ENCODE assay signal across 12 cellular contexts in genomic region chr7:28732037-28732869, GRCh38.
A peak's percentile ranks its signal among the peaks of the same experiment; 100 is the strongest.
DNase-seq lines count a peak whose midpoint lies in the region; ATAC-seq, FAIRE-seq and TF ChIP-seq lines count a peak whose summit lies in the region.
"Had no signal": no experiment of that assay in that cellular context is flagged by ENCODE, and none has a peak within 500 bp of the region (broad histone marks: within the 10 kb centered on the region; RNA-seq: fewer than 3 reads in every experiment).

No MANE protein-coding gene starts in this region.

- H3K36me3 ChIP-seq in bronchial epithelial cell (ENCODE audit: control insufficient read depth, insufficient read depth, low read length) = no peaks in the 10 kb centered on the region
- no peaks in the 10 kb centered on the region for H3K36me3 ChIP-seq in transverse colon

- no peak for ATAC-seq in GM18873 (IDR thresholded peaks at IDR 0.05; ENCODE audit: low FRiP score, unreplicated experiment)
- ATAC-seq: HCT116 had no signal

- H3K4me3 ChIP-seq in bronchial epithelial cell (ENCODE audit: low read depth, low read length) = no peak overlapping the region
- H3K4me3 ChIP-seq in transverse colon = no peak overlapping the region

- 51 to 63% methylated on average over 9 to 11 of the region's 11 CpGs for WGBS in transverse colon (ENCODE audit: low coverage in 1 of 2), 2 donors

- in situ Hi-C loops in transverse colon (cut with MboI; ENCODE audit: low pct_ligation_motif_present in 1 of 4, low pct_unique_long_range_greater_than_20kb in 1 of 4, low sequenced_read_pairs in 3 of 4) = no loop called here

- intact Hi-C loops in transverse colon (cut with DNase I; ENCODE audit: low total_unique reads) = no loop called here

- H3K9me3 ChIP-seq in transverse colon = no peaks in the 10 kb centered on the region

- no peaks in the 10 kb centered on the region for H3K27me3 ChIP-seq in bronchial epithelial cell (ENCODE audit: control insufficient read depth, insufficient read depth, low read length)
- no peaks in the 10 kb centered on the region for H3K27me3 ChIP-seq in layer of hippocampus (ENCODE audit: control insufficient read depth, insufficient read depth, low read length)
- H3K27me3 ChIP-seq in transverse colon = no peaks in the 10 kb centered on the region

- DNase-seq in NCI-H2227 (lab: John Stamatoyannopoulos, UW; ENCODE audit: unreplicated experiment) (peak; percentile 6), NCI-H2227 treated with DMSO at 0.1 percent for 48 hours (lab: John Stamatoyannopoulos, UW) (no peak), bronchial epithelial cell (ENCODE audit: low read depth) (peak; percentile 42), transverse colon (no peak), RKO (ENCODE audit: low spot score) (no peak), islet precursor cell (no peak)
- DNase-seq: effector CD4-positive, alpha-beta T cell had no signal

- no peak for TF ChIP-seq POLR2A in transverse colon (IDR thresholded peaks at IDR 0.05)

- FAIRE-seq in bronchial epithelial cell (lab: Jason Lieb, UNC) = no peak
- FAIRE-seq: GM18507 had no signal

- H3K27ac ChIP-seq in layer of hippocampus (ENCODE audit: low read depth, low read length) (peak overlapping the region; percentile 52), transverse colon (peak overlapping the region; percentile 7 to 57 (median 30))
- H3K27ac ChIP-seq: KMS-11 had no signal

- TF ChIP-seq EP300 in transverse colon (IDR thresholded peaks at IDR 0.05; ENCODE audit: low read depth) = no peak

- peaks cover 0 to 12% (median 0%) of the 10 kb centered on the region in 4 donors for H3K4me1 ChIP-seq in transverse colon

- TF ChIP-seq CTCF in bronchial epithelial cell (IDR thresholded peaks at IDR 0.05; ENCODE audit: insufficient read depth, low read length, severe bottlenecking) (no peak), transverse colon (IDR thresholded peaks at IDR 0.05) (no peak)

Comparison
In these comparisons a context has a peak if more than half of its experiments do, and no peak if none do; other contexts are left out.
1. DNase-seq: peak in NCI-H2227 (single experiment) and bronchial epithelial cell (single experiment); none in NCI-H2227 treated with DMSO at 0.1 percent for 48 hours (single experiment), transverse colon (single experiment), RKO (single experiment) and islet precursor cell (single experiment).